In genomic region chr1:41670558-41670957, GRCh38 we compare ENCODE assay signal across 11 cellular contexts.
DNase-seq lines count a peak whose midpoint lies in the region; ATAC-seq lines count a peak whose summit lies in the region.
"Had no signal": no experiment of that assay in that cellular context is flagged by ENCODE, and none has a peak within 500 bp of the region (broad histone marks: within the 10 kb centered on the region; RNA-seq: fewer than 3 reads in every experiment).

No MANE protein-coding gene starts in this region.

- H3K4me3 Mint-ChIP-seq in T-helper 17 cell: peak overlapping the region; percentile 55

- H3K27ac Mint-ChIP-seq in T-helper 17 cell: peak overlapping the region; percentile 96

- H3K27me3 Mint-ChIP-seq in T-helper 17 cell: no peaks in the 10 kb centered on the region

- ATAC-seq in T-helper 17 cell (no peak), GM21576 (IDR thresholded peaks at IDR 0.05; ENCODE audit: unreplicated experiment) (no peak)
- ATAC-seq: Right ventricle myocardium inferior had no signal

- peaks cover 69% of the 10 kb centered on the region for H3K4me1 Mint-ChIP-seq in T-helper 17 cell

- no peak overlapping the region for H3K4me3 ChIP-seq in MG63
- H3K4me3 ChIP-seq: adrenal gland had no signal

- H3K9me3 ChIP-seq in T-helper 17 cell (ENCODE audit: control insufficient read depth, low read length, poor library complexity, severe bottlenecking) (no peaks in the 10 kb centered on the region), MG63 (no peaks in the 10 kb centered on the region)
- H3K9me3 ChIP-seq: adrenal gland had no signal

- H3K27ac ChIP-seq in epithelial cell of prostate: no peak overlapping the region
- H3K27ac ChIP-seq: adrenal gland had no signal

- no peaks in the 10 kb centered on the region for H3K36me3 Mint-ChIP-seq in T-helper 17 cell (ENCODE audit: low read depth)

- peak; percentile 55 for DNase-seq in activated CD4-positive, alpha-beta T cell treated with anti-CD3 and anti-CD28 coated beads for 48 hours
- no peak for DNase-seq in activated CD4-positive, alpha-beta T cell treated with anti-CD3 and anti-CD28 coated beads, Interleukin-2, amount 50 U/mL, for 1 hour
- DNase-seq in T-helper 17 cell (no peak), epithelial cell of prostate (ENCODE audit: low read depth, low spot score) (peak; percentile 33), activated gamma-delta T cell (lab: John Stamatoyannopoulos, UW) (no peak), MG63 (no peak)
- DNase-seq in stimulated activated CD8-positive, alpha-beta memory T cell treated with anti-CD3 and anti-CD28 coated beads, Interleukin-15, amount 100 ng/mL, for 48 hours (ENCODE audit: low read depth in 2 of 2): peak; percentile 42 to 49
- DNase-seq: adrenal gland, hippocampal formation had no signal

- H3K36me3 ChIP-seq in MG63: no peaks in the 10 kb centered on the region
- H3K36me3 ChIP-seq: adrenal gland had no signal

- H3K27me3 ChIP-seq in MG63: no peaks in the 10 kb centered on the region
- H3K27me3 ChIP-seq: adrenal gland had no signal

Comparison
In these comparisons a context has a peak if more than half of its experiments do, and no peak if none do; other contexts are left out.
1. DNase-seq: peak in activated CD4-positive, alpha-beta T cell treated with anti-CD3 and anti-CD28 coated beads for 48 hours (single experiment), epithelial cell of prostate (single experiment) and stimulated activated CD8-positive, alpha-beta memory T cell treated with anti-CD3 and anti-CD28 coated beads, Interleukin-15, amount 100 ng/mL, for 48 hours (2 of 2); none in activated CD4-positive, alpha-beta T cell treated with anti-CD3 and anti-CD28 coated beads, Interleukin-2, amount 50 U/mL, for 1 hour (single experiment), T-helper 17 cell (0 of 3), activated gamma-delta T cell (single experiment) and MG63 (single experiment).